Comparison of ENCODE assay signal across 1 cellular context in the genomic region with DNA sequence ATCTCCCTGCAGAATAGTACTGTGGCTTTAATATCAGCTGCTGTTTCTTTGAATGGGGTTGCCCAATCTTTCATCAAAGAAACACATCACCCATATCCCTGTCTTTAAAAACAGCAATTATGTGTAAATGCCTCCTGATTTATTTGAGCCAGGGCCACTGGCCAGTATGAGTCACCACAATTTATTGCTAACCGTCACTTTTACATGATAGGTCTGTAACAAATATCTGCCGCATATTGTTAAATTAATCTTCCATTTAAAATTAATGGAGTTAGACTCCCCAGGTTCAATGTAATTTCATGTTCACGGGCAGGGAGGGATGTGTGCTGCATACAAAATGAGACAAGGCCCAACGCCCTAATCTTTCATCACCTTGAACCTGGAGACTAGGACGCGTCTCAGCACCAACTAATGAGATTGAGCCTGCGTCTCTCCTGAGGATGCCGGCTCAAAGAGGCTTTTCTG.
TF ChIP-seq lines count a peak whose summit lies in the region.

No MANE protein-coding gene starts in this region.

TF ChIP-seq in HEK293, 187 proteins besides CTCF, POLR2A, EP300 and RAD21 (continued from another document and continues in another):
- TF ChIP-seq ZNF354C (tag by site-specific recombination; IDR thresholded peaks at IDR 0.05; ENCODE audit: borderline replicate concordance, low read depth): no peak
- peak; percentile 88 for TF ChIP-seq PRDM4 (tag by site-specific recombination; IDR thresholded peaks at IDR 0.05)
- TF ChIP-seq ZNF449 (tag by site-specific recombination; IDR thresholded peaks at IDR 0.05): no peak
- no peak for TF ChIP-seq YY1 (tag by site-specific recombination; IDR thresholded peaks at IDR 0.05)
- TF ChIP-seq ZNF701 (tag by site-specific recombination; IDR thresholded peaks at IDR 0.05): no peak
- TF ChIP-seq ZNF391 (tag by site-specific recombination; IDR thresholded peaks at IDR 0.05; ENCODE audit: borderline replicate concordance, low read depth): no peak
- TF ChIP-seq ZNF26 (tag by site-specific recombination; IDR thresholded peaks at IDR 0.05): no peak
- no peak for TF ChIP-seq PRDM1 (tag by site-specific recombination; IDR thresholded peaks at IDR 0.05)
- TF ChIP-seq GLIS1 (tag by site-specific recombination; IDR thresholded peaks at IDR 0.05): peak; percentile 32
- TF ChIP-seq ZIC2 (tag by site-specific recombination; IDR thresholded peaks at IDR 0.05): no peak
- no peak for TF ChIP-seq ZNF114 (tag by site-specific recombination; IDR thresholded peaks at IDR 0.05)
- TF ChIP-seq ZNF155 (tag by site-specific recombination; IDR thresholded peaks at IDR 0.05): no peak
- TF ChIP-seq, protein P1, sequence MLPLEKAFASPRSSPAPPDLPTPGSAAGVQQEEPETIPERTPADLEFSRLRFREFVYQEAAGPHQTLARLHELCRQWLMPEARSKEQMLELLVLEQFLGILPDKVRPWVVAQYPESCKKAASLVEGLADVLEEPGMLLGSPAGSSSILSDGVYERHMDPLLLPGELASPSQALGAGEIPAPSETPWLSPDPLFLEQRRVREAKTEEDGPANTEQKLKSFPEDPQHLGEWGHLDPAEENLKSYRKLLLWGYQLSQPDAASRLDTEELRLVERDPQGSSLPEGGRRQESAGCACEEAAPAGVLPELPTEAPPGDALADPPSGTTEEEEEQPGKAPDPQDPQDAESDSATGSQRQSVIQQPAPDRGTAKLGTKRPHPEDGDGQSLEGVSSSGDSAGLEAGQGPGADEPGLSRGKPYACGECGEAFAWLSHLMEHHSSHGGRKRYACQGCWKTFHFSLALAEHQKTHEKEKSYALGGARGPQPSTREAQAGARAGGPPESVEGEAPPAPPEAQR (tag by site-specific recombination; IDR thresholded peaks at IDR 0.05): no peak
- TF ChIP-seq ZNF600 (tag by site-specific recombination; IDR thresholded peaks at IDR 0.05): no peak
- no peak; the same call in 1 of the 2 replicates for TF ChIP-seq ZNF394 (tag by site-specific recombination; IDR thresholded peaks at IDR 0.05; ENCODE audit: borderline replicate concordance)
- no peak for TF ChIP-seq OVOL3 (tag by site-specific recombination; IDR thresholded peaks at IDR 0.05)
- TF ChIP-seq KLF1 (tag by site-specific recombination; IDR thresholded peaks at IDR 0.05): 0 out of 2 replicates have a peak, but pooled peaks have one; percentile 48
- TF ChIP-seq, protein P2, sequence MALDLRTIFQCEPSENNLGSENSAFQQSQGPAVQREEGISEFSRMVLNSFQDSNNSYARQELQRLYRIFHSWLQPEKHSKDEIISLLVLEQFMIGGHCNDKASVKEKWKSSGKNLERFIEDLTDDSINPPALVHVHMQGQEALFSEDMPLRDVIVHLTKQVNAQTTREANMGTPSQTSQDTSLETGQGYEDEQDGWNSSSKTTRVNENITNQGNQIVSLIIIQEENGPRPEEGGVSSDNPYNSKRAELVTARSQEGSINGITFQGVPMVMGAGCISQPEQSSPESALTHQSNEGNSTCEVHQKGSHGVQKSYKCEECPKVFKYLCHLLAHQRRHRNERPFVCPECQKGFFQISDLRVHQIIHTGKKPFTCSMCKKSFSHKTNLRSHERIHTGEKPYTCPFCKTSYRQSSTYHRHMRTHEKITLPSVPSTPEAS (tag by site-specific recombination; IDR thresholded peaks at IDR 0.05): no peak
- TF ChIP-seq ZFP69B (tag by site-specific recombination; IDR thresholded peaks at IDR 0.05): no peak
- TF ChIP-seq, protein P3, sequence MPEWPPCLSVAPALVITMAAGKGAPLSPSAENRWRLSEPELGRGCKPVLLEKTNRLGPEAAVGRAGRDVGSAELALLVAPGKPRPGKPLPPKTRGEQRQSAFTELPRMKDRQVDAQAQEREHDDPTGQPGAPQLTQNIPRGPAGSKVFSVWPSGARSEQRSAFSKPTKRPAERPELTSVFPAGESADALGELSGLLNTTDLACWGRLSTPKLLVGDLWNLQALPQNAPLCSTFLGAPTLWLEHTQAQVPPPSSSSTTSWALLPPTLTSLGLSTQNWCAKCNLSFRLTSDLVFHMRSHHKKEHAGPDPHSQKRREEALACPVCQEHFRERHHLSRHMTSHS (tag by site-specific recombination; IDR thresholded peaks at IDR 0.05): no peak
- no peak for TF ChIP-seq ZNF544 (tag by site-specific recombination; IDR thresholded peaks at IDR 0.05)
- no peak for TF ChIP-seq REPIN1 (tag by site-specific recombination; IDR thresholded peaks at IDR 0.05; ENCODE audit: low read depth)
- TF ChIP-seq ZNF776 (tag by site-specific recombination; IDR thresholded peaks at IDR 0.05; ENCODE audit: borderline replicate concordance): no peak
- no peak for TF ChIP-seq ZNF530 (tag by site-specific recombination; IDR thresholded peaks at IDR 0.05; ENCODE audit: low read depth)
- TF ChIP-seq ZNF792 (tag by site-specific recombination; IDR thresholded peaks at IDR 0.05): no peak
- TF ChIP-seq BCL11B (tag by site-specific recombination; IDR thresholded peaks at IDR 0.05; ENCODE audit: low read depth): no peak
- no peak for TF ChIP-seq ZNF580 (tag by site-specific recombination; IDR thresholded peaks at IDR 0.05)
- no peak for TF ChIP-seq ZSCAN23 (tag by site-specific recombination; IDR thresholded peaks at IDR 0.05)
- no peak for TF ChIP-seq ZNF704 (tag by site-specific recombination; IDR thresholded peaks at IDR 0.05)
- peak; percentile 44; the same call in 1 of the 2 replicates for TF ChIP-seq TSHZ1 (tag by site-specific recombination; IDR thresholded peaks at IDR 0.05; ENCODE audit: borderline replicate concordance)
- TF ChIP-seq ZNF837 (tag by site-specific recombination; IDR thresholded peaks at IDR 0.05): no peak
- TF ChIP-seq, protein P4, sequence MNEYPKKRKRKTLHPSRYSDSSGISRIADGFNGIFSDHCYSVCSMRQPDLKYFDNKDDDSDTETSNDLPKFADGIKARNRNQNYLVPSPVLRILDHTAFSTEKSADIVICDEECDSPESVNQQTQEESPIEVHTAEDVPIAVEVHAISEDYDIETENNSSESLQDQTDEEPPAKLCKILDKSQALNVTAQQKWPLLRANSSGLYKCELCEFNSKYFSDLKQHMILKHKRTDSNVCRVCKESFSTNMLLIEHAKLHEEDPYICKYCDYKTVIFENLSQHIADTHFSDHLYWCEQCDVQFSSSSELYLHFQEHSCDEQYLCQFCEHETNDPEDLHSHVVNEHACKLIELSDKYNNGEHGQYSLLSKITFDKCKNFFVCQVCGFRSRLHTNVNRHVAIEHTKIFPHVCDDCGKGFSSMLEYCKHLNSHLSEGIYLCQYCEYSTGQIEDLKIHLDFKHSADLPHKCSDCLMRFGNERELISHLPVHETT (tag by site-specific recombination; IDR thresholded peaks at IDR 0.05): no peak
- no peak for TF ChIP-seq ZBTB1 (tag by site-specific recombination; IDR thresholded peaks at IDR 0.05)
- no peak for TF ChIP-seq ZNF548 (tag by site-specific recombination; IDR thresholded peaks at IDR 0.05)
- TF ChIP-seq ZBTB7A (tag by site-specific recombination; IDR thresholded peaks at IDR 0.05; ENCODE audit: low read depth): no peak
- no peak for TF ChIP-seq ZNF248 (tag by site-specific recombination; IDR thresholded peaks at IDR 0.05)
- TF ChIP-seq ZNF350 (tag by site-specific recombination; IDR thresholded peaks at IDR 0.05): no peak
- no peak for TF ChIP-seq ZNF473 (tag by site-specific recombination; IDR thresholded peaks at IDR 0.05)
- TF ChIP-seq ZNF513 (tag by site-specific recombination; IDR thresholded peaks at IDR 0.05): no peak
- peak; percentile 25; the same call in 1 of the 2 replicates for TF ChIP-seq ZNF24 (tag by site-specific recombination; IDR thresholded peaks at IDR 0.05)
- peak; percentile 73; the same call in 1 of the 2 replicates for TF ChIP-seq TCF7L2 (IDR thresholded peaks at IDR 0.05; ENCODE audit: borderline replicate concordance, low read depth, low read length)
- no peak for TF ChIP-seq ZNF140 (tag by site-specific recombination; IDR thresholded peaks at IDR 0.05)
- no peak for TF ChIP-seq ZNF416 (tag by site-specific recombination; IDR thresholded peaks at IDR 0.05)
- TF ChIP-seq ZFP41 (tag by site-specific recombination; IDR thresholded peaks at IDR 0.05; ENCODE audit: borderline replicate concordance): no peak
- no peak for TF ChIP-seq SCRT2 (tag by site-specific recombination; IDR thresholded peaks at IDR 0.05)
- TF ChIP-seq ZSCAN30 (tag by site-specific recombination; IDR thresholded peaks at IDR 0.05): 0 out of 2 replicates have a peak, but pooled peaks have one; percentile 17
- TF ChIP-seq GLI2 (tag by site-specific recombination; IDR thresholded peaks at IDR 0.05; ENCODE audit: borderline replicate concordance, low read depth): peak; percentile 26; the same call in 1 of the 2 replicates
